In genomic region chr3:111598552-111598951, GRCh38 we compare ENCODE assay signal across 19 cellular contexts. TPM values are rescaled to one million over a fixed set of nuclear protein-coding genes. Genes with fewer than 3 reads are reported as not detected.
"Had no signal": no experiment of that assay in that cellular context is flagged by ENCODE, and none has a peak within 500 bp of the region (broad histone marks: within the 10 kb centered on the region; RNA-seq: fewer than 3 reads in every experiment).

No MANE protein-coding gene starts in this region.

- H3K4me3 ChIP-seq: breast epithelium, gastroesophageal sphincter, left lung, mucosa of descending colon, sigmoid colon, tibial nerve had no signal

- H3K36me3 ChIP-seq: gastroesophageal sphincter, left lung, sigmoid colon, tibial nerve had no signal

- H3K9me3 Mint-ChIP-seq: naive thymus-derived CD8-positive, alpha-beta T cell had no signal

- H3K27me3 ChIP-seq: gastroesophageal sphincter, left lung, sigmoid colon, tibial nerve had no signal

- H3K9me3 ChIP-seq: breast epithelium, gastroesophageal sphincter, left lung, mucosa of descending colon, sigmoid colon, tibial nerve had no signal

- ATAC-seq: gastroesophageal sphincter; left lung; mucosa of descending colon; naive thymus-derived CD8-positive, alpha-beta T cell had no signal

- H3K4me1 ChIP-seq: breast epithelium, gastroesophageal sphincter, left lung, sigmoid colon, tibial nerve had no signal

- H3K4me3 Mint-ChIP-seq: activated naive CD8-positive, alpha-beta T cell treated with anti-CD3 and anti-CD28 coated beads, Interleukin-2, amount 10 ng/mL, durations not matched to agents 7 days and 5 days; naive thymus-derived CD8-positive, alpha-beta T cell had no signal

- H3K27ac ChIP-seq: breast epithelium, gastroesophageal sphincter, left lung, sigmoid colon, tibial nerve had no signal

- DNase-seq: activated CD4-positive, CD25-positive, alpha-beta regulatory T cell treated with anti-CD3 and anti-CD28 coated beads, Interleukin-2, amount 50 U/mL, for 72 hours; activated naive CD8-positive, alpha-beta T cell treated with anti-CD3 and anti-CD28 coated beads, Interleukin-2, amount 10 ng/mL, durations not matched to agents 7 days and 5 days; activated T-cell treated with anti-CD3 and anti-CD28 coated beads, Interleukin-2, amount 50 U/mL, for 48 hours; aorta; dermis blood vessel endothelial cell; left lung; mucosa of descending colon; naive thymus-derived CD8-positive, alpha-beta T cell; nucleus accumbens; sigmoid colon; stimulated activated CD4-positive, alpha-beta T cell treated with anti-CD3 and anti-CD28 coated beads, Interleukin-4, amount 100 ng/mL, for 4 hours; SW 1271 had no signal

- H3K27me3 Mint-ChIP-seq: activated naive CD8-positive, alpha-beta T cell treated with anti-CD3 and anti-CD28 coated beads, Interleukin-2, amount 10 ng/mL, durations not matched to agents 7 days and 5 days; naive thymus-derived CD8-positive, alpha-beta T cell had no signal

- H3K27ac Mint-ChIP-seq: activated naive CD8-positive, alpha-beta T cell treated with anti-CD3 and anti-CD28 coated beads, Interleukin-2, amount 10 ng/mL, durations not matched to agents 7 days and 5 days had no signal

RNA-seq across cellular contexts. Expression of gene ZBED2, which starts 3.4 kb away (rescaled TPM):
- total RNA-seq: aorta, breast epithelium, cerebellum, dermis blood vessel endothelial cell, mucosa of descending colon, pulmonary artery endothelial cell, sigmoid colon, subcutaneous adipose tissue, tibial nerve had no signal

RNA-seq across cellular contexts. Expression of gene CD96, which starts 56.6 kb away (rescaled TPM):
- total RNA-seq: dermis blood vessel endothelial cell, epithelial cell of proximal tubule, pulmonary artery endothelial cell had no signal
